Comparison of ENCODE assay signal across 19 cellular contexts in the genomic region with DNA sequence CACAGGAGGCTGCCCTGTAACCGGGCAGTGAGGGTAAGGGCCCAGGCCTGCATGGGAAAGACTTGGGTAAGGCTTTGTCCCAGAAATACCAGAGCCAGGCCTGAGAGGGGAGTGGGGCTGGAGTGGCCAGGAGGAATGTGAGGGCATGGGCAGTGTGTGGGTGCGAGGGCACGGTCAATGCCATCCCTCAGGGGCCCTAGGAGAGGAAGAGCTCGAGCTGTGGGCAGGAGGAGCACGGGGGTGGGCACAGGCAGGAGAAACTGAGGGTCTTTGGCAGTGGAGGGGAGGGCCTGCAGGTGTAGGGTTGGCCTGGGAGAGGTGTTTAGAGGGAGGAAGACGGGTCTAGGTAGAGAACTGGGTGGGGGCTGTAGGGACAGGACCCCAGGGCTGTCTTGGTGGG.
"Had no signal": no experiment of that assay in that cellular context is flagged by ENCODE, and none has a peak within 500 bp of the region (broad histone marks: within the 10 kb centered on the region; RNA-seq: fewer than 3 reads in every experiment).

No MANE protein-coding gene starts in this region.

- DNase-seq: activated CD4-positive, alpha-beta memory T cell treated with anti-CD3 and anti-CD28 coated beads, Interleukin-2, amount 10 ng/mL, durations not matched to agents 7 days and 5 days; activated CD4-positive, alpha-beta T cell treated with anti-CD3 and anti-CD28 coated beads for 1 hour; activated CD4-positive, alpha-beta T cell treated with anti-CD3 and anti-CD28 coated beads, Interleukin-2, amount 50 U/mL, for 1 hour; activated CD8-positive, alpha-beta memory T cell treated with anti-CD3 and anti-CD28 coated beads, Interleukin-2, amount 50 U/mL, for 48 hours; activated naive CD4-positive, alpha-beta T cell treated with anti-CD3 and anti-CD28 coated beads, Interleukin-2, amount 50 U/mL, for 16 hours; activated T-cell treated with anti-CD3 and anti-CD28 coated beads, Interleukin-2, amount 50 U/mL, for 1 hour; amniotic stem cell; MM.1S; NCI-H1105; NCI-H1436; NCI-H1694 treated with DMSO at 0.1 percent for 48 hours; NCI-H2029 treated with DMSO at 0.1 percent for 48 hours; NCI-H510A treated with DMSO at 0.1 percent for 48 hours; PC-3; SHP77 treated with DMSO at 0.1 percent for 48 hours had no signal

- H3K27ac Mint-ChIP-seq: activated CD4-positive, alpha-beta memory T cell treated with anti-CD3 and anti-CD28 coated beads, Interleukin-2, amount 10 ng/mL, durations not matched to agents 7 days and 5 days; brain; T-helper 1 cell treated with Interleukin-12 subunit alpha and Interleukin-12 subunit beta and Interleukin-4 antibody, amounts not matched to agents 30 μg/mL and 1 μg/mL, for 36 hours; WTC11 had no signal

- H3K36me3 Mint-ChIP-seq: brain had no signal

- ATAC-seq: PC-3, WTC11 had no signal

- H3K4me3 Mint-ChIP-seq: activated CD4-positive, alpha-beta memory T cell treated with anti-CD3 and anti-CD28 coated beads, Interleukin-2, amount 10 ng/mL, durations not matched to agents 7 days and 5 days; brain; central memory CD8-positive, alpha-beta T cell; T-helper 1 cell treated with Interleukin-12 subunit alpha and Interleukin-12 subunit beta and Interleukin-4 antibody, amounts not matched to agents 30 μg/mL and 1 μg/mL, for 36 hours; WTC11 had no signal

- H3K4me1 Mint-ChIP-seq: activated CD4-positive, alpha-beta memory T cell treated with anti-CD3 and anti-CD28 coated beads, Interleukin-2, amount 10 ng/mL, durations not matched to agents 7 days and 5 days; brain; central memory CD8-positive, alpha-beta T cell; WTC11 had no signal

- H3K9me3 Mint-ChIP-seq: activated CD4-positive, alpha-beta memory T cell treated with anti-CD3 and anti-CD28 coated beads, Interleukin-2, amount 10 ng/mL, durations not matched to agents 7 days and 5 days; central memory CD8-positive, alpha-beta T cell; T-helper 1 cell treated with Interleukin-12 subunit alpha and Interleukin-12 subunit beta and Interleukin-4 antibody, amounts not matched to agents 30 μg/mL and 1 μg/mL, for 36 hours had no signal
